Comparison of ENCODE assay signal across 23 cellular contexts in the genomic region with DNA sequence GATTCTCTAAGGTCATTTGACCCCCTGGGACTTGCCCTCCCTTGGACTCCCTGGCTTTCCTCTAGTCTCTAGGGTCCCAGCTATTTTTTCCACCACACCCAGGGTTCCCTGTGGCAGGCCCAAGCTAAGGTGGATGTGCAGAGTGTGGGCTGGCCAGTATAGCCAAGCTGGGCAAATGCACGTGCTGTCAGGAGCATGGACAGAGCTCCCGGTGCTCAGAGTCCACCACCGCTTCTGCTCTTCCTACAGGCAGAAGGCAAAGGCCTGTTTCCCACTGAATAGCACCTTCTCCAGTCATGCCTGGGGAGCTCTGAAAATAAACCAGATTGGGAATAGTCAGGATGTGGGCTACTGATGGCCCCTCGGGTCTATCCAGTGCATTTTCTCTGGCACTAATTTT. TPM values are rescaled to one million over a fixed set of nuclear protein-coding genes. Genes with fewer than 3 reads are reported as not detected.
DNase-seq lines count a peak whose midpoint lies in the region; ATAC-seq and TF ChIP-seq lines count a peak whose summit lies in the region.
"Had no signal": no experiment of that assay in that cellular context is flagged by ENCODE, and none has a peak within 500 bp of the region (broad histone marks: within the 10 kb centered on the region; RNA-seq: fewer than 3 reads in every experiment).

No MANE protein-coding gene starts in this region.

- no peaks in the 10 kb centered on the region for H3K9me3 ChIP-seq in SJSA1 (replicated peaks)
- H3K9me3 ChIP-seq in stomach smooth muscle (ENCODE audit: control insufficient read depth in 2 of 2, low read length in 2 of 2): no peaks in the 10 kb centered on the region
- no peaks in the 10 kb centered on the region for H3K9me3 ChIP-seq in Peyer's patch
- H3K9me3 ChIP-seq: Caco-2 had no signal

- peak; percentile 62 for ATAC-seq in left lobe of liver
- ATAC-seq: SK-N-SH treated with all-trans-retinoic acid at 6 μM for 48 hours had no signal

- no peaks in the 10 kb centered on the region for H3K36me3 ChIP-seq in SJSA1
- peaks cover 0 to under 1% of the 10 kb centered on the region in 2 donors for H3K36me3 ChIP-seq in stomach smooth muscle (ENCODE audit: control insufficient read depth in 2 of 2, insufficient read depth in 2 of 2, low read length in 2 of 2)
- no peaks in the 10 kb centered on the region for H3K36me3 ChIP-seq in Peyer's patch
- H3K36me3 ChIP-seq: BLaER1 treated with 17β-estradiol and CSF1 and Interleukin-3, amounts not matched to agents 10 nM and 100 nM had no signal

- H3K27ac ChIP-seq in SJSA1 (peak overlapping the region; percentile 85), stomach smooth muscle (ENCODE audit: low read length) (peak overlapping the region; percentile 31), Peyer's patch (no peak overlapping the region)
- H3K27ac ChIP-seq: 22Rv1; BLaER1 treated with 17β-estradiol and CSF1 and Interleukin-3, amounts not matched to agents 10 nM and 100 nM had no signal

- H3K4me1 ChIP-seq in SJSA1 (replicated peaks): peaks cover 79% of the 10 kb centered on the region
- H3K4me1 ChIP-seq in stomach smooth muscle (ENCODE audit: control insufficient read depth, insufficient read depth, low read length): peaks cover 38% of the 10 kb centered on the region
- peaks cover 0 to 11% (median 0%) of the 10 kb centered on the region in 4 donors for H3K4me1 ChIP-seq in Peyer's patch
- H3K4me1 ChIP-seq: BLaER1 treated with 17β-estradiol and CSF1 and Interleukin-3, amounts not matched to agents 10 nM and 100 nM had no signal

- no peak overlapping the region for H3K4me3 ChIP-seq in SJSA1
- no peak overlapping the region for H3K4me3 ChIP-seq in stomach smooth muscle (ENCODE audit: low read length in 2 of 2)
- H3K4me3 ChIP-seq in Peyer's patch: no peak overlapping the region
- H3K4me3 ChIP-seq: BLaER1 treated with 17β-estradiol and CSF1 and Interleukin-3, amounts not matched to agents 10 nM and 100 nM had no signal

- no peak overlapping the region for H3K9ac ChIP-seq in stomach smooth muscle (ENCODE audit: low read length in 2 of 2)
- H3K9ac ChIP-seq: BLaER1 treated with 17β-estradiol and CSF1 and Interleukin-3, amounts not matched to agents 10 nM and 100 nM had no signal

- no peak for TF ChIP-seq CTCF in Peyer's patch (IDR thresholded peaks at IDR 0.05)

- H3K27me3 ChIP-seq in SJSA1 (replicated peaks): no peaks in the 10 kb centered on the region
- no peaks in the 10 kb centered on the region for H3K27me3 ChIP-seq in stomach smooth muscle (ENCODE audit: control insufficient read depth in 1 of 2, insufficient read depth in 2 of 2, low read length in 2 of 2)
- H3K27me3 ChIP-seq in Peyer's patch: no peaks in the 10 kb centered on the region
- H3K27me3 ChIP-seq: BLaER1 treated with 17β-estradiol and CSF1 and Interleukin-3, amounts not matched to agents 10 nM and 100 nM had no signal

- no peak for TF ChIP-seq POLR2A in Peyer's patch (IDR thresholded peaks at IDR 0.05)

- DNase-seq in EH (ENCODE audit: low read depth) (peak; percentile 15), SJSA1 (ENCODE audit: low read depth in 1 of 2, low spot score in 2 of 2) (no peak), left lobe of liver (ENCODE audit: low spot score) (no peak), Peyer's patch (no peak), hepatic stellate cell (ENCODE audit: low spot score) (no peak), retina (no peak), NCI-H146 (lab: John Stamatoyannopoulos, UW) (no peak)
- DNase-seq: Caco-2; CD4-positive, alpha-beta memory T cell; DMS 273 treated with DMSO at 0.1 percent for 48 hours; DND-41; NCI-H1694 treated with DMSO at 0.1 percent for 48 hours; NCI-H2081 treated with DMSO at 0.1 percent for 48 hours; NCI-H2171 treated with DMSO at 0.1 percent for 48 hours; NCI-H446; NCI-H526; RPMI8226; SIG-M5 had no signal

RNA-seq across cellular contexts. Expression of gene GNAO1, which starts 53.3 kb away (rescaled TPM):
- 5.1 and 8.5 TPM in 2 replicates for total RNA-seq in SJSA1 (2014; rRNA removed; shearing (Covaris generic))
- 24.4 TPM for total RNA-seq in left lobe of liver
- 10 to 100 TPM in 1 of 4 donors, 1 to 10 TPM in 3; 6.3 to 39.6 (median 7.3) TPM for total RNA-seq in Peyer's patch
- total RNA-seq: OCI-LY7 had no signal

Comparison
In these comparisons a context has a peak if more than half of its experiments do, and no peak if none do; other contexts are left out.
1. H3K27ac ChIP-seq: peak in SJSA1 (single experiment) and stomach smooth muscle (single experiment); none in Peyer's patch (0 of 4).